ENCODE assay signal across 27 cellular contexts in the genomic region with DNA sequence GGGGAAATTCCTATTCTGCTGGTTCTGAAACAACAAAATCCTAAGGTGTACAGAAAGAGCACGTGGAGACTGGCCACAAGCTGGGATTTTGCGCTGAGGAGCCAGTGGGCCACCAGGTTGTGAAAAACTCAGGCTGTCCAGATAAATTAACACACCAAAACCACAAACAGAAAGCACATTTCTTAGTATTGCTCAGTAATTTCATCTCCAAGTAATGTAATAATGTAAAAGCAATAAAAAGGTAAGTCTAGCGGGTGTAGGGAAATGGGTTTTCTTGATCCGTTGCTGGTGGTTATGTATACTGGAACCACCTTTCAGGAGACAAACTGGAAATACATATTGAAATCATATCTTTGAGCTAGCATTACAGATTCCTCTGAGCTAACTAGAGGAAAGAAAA.
"Had no signal": no experiment of that assay in that cellular context is flagged by ENCODE, and none has a peak within 500 bp of the region (broad histone marks: within the 10 kb centered on the region; RNA-seq: fewer than 3 reads in every experiment).

No MANE protein-coding gene starts in this region.

- ATAC-seq: effector memory CD8-positive, alpha-beta T cell; esophagus mucosa; gastrocnemius medialis; heart right ventricle; left cardiac atrium; left lung; left ventricle myocardium superior; lower lobe of right lung; mucosa of descending colon had no signal

- H3K36me3 ChIP-seq: esophagus squamous epithelium, gastrocnemius medialis, heart right ventricle, left lung, lower lobe of right lung had no signal

- H3K27me3 Mint-ChIP-seq: dendritic cell treated with granulocyte-macrophage colony-stimulating factor and Interleukin-4, amounts not matched to agents 40 ng/mL and 50 ng/mL, for 4 days had no signal

- H3K36me3 Mint-ChIP-seq: mesothelial cell of epicardium, naive B cell had no signal

- H3K27ac Mint-ChIP-seq: dendritic cell treated with granulocyte-macrophage colony-stimulating factor and Interleukin-4, amounts not matched to agents 40 ng/mL and 50 ng/mL, for 4 days; effector memory CD8-positive, alpha-beta T cell; endodermal cell; mesothelial cell of epicardium; naive B cell had no signal

- H3K4me1 Mint-ChIP-seq: mesothelial cell of epicardium, naive B cell had no signal

- H3K4me3 ChIP-seq: esophagus squamous epithelium, gastrocnemius medialis, heart right ventricle, left lung, lower lobe of right lung, mucosa of descending colon had no signal

- H3K27me3 ChIP-seq: esophagus squamous epithelium, gastrocnemius medialis, left lung had no signal

- H3K9me3 ChIP-seq: esophagus squamous epithelium, gastrocnemius medialis, heart right ventricle, left lung, lower lobe of right lung, mucosa of descending colon had no signal

- DNase-seq: cortex of kidney; effector CD8-positive, alpha-beta T cell; effector memory CD8-positive, alpha-beta T cell; erythroblast; esophagus squamous epithelium; foreskin fibroblast; foreskin melanocyte; gastrocnemius medialis; glutamatergic neuron; head of caudate nucleus; heart right ventricle; hippocampal formation; left cardiac atrium; left lung; left ventricle myocardium superior; lower lobe of right lung; mesenchymal stem cell; mucosa of descending colon; naive B cell had no signal

- H3K9me3 Mint-ChIP-seq: dendritic cell treated with granulocyte-macrophage colony-stimulating factor and Interleukin-4, amounts not matched to agents 40 ng/mL and 50 ng/mL, for 4 days; effector memory CD8-positive, alpha-beta T cell; mesothelial cell of epicardium had no signal

- H3K27ac ChIP-seq: epithelial cell of prostate, esophagus squamous epithelium, gastrocnemius medialis, heart right ventricle, left lung, lower lobe of right lung had no signal

- FAIRE-seq: endometrium, islet of Langerhans, keratinocyte had no signal

- H3K4me3 Mint-ChIP-seq: dendritic cell treated with granulocyte-macrophage colony-stimulating factor and Interleukin-4, amounts not matched to agents 40 ng/mL and 50 ng/mL, for 4 days; effector memory CD8-positive, alpha-beta T cell; endodermal cell; mesothelial cell of epicardium; naive B cell had no signal

- H3K4me1 ChIP-seq: esophagus squamous epithelium, gastrocnemius medialis, left lung, lower lobe of right lung had no signal
